17 cellular contexts compared by ENCODE assay signal in genomic region chr1:228249508-228250305, GRCh38. TPM values are rescaled to one million over a fixed set of nuclear protein-coding genes. Genes with fewer than 3 reads are reported as not detected.
DNase-seq lines count a peak whose midpoint lies in the region; ATAC-seq and TF ChIP-seq lines count a peak whose summit lies in the region.
"Had no signal": no experiment of that assay in that cellular context is flagged by ENCODE, and none has a peak within 500 bp of the region (broad histone marks: within the 10 kb centered on the region; RNA-seq: fewer than 3 reads in every experiment).

No MANE protein-coding gene starts in this region.

- no peak overlapping the region for H3K4me3 Mint-ChIP-seq in CD14-positive monocyte
- no peak overlapping the region for H3K4me3 Mint-ChIP-seq in activated T-cell treated with anti-CD3 and anti-CD28 coated beads, Interleukin-2, amount 50 U/mL, for 24 hours
- H3K4me3 Mint-ChIP-seq: CD8-positive, alpha-beta T cell had no signal

- TF ChIP-seq POLR2A in esophagus muscularis mucosa (IDR thresholded peaks at IDR 0.05; ENCODE audit: low read depth), result no peak
- TF ChIP-seq POLR2A in gastrocnemius medialis (IDR thresholded peaks at IDR 0.05), result no peak

- WGBS in esophagus muscularis mucosa, result 92% methylated on average over 17 of the region's 24 CpGs

- peaks cover 0 to 4% of the 10 kb centered on the region in 2 donors for H3K36me3 Mint-ChIP-seq in CD14-positive monocyte
- peaks cover 91% of the 10 kb centered on the region for H3K36me3 Mint-ChIP-seq in activated T-cell treated with anti-CD3 and anti-CD28 coated beads, Interleukin-2, amount 50 U/mL, for 24 hours (ENCODE audit: low read depth)

- H3K27me3 ChIP-seq in left ventricle myocardium inferior (ENCODE audit: low read depth), result no peaks in the 10 kb centered on the region
- H3K27me3 ChIP-seq in esophagus muscularis mucosa, result no peaks in the 10 kb centered on the region
- H3K27me3 ChIP-seq in gastrocnemius medialis, result no peaks in the 10 kb centered on the region
- H3K27me3 ChIP-seq: BLaER1 had no signal

- TF ChIP-seq EP300 in esophagus muscularis mucosa (IDR thresholded peaks at IDR 0.05), result no peak

- ATAC-seq in Right ventricle myocardium inferior (peak; percentile 37), gastrocnemius medialis (no peak)
- ATAC-seq: CD8-positive, alpha-beta T cell; HepG2 had no signal

- H3K4me1 ChIP-seq in left ventricle myocardium inferior (peaks cover 19% of the 10 kb centered on the region), esophagus muscularis mucosa (no peaks in the 10 kb centered on the region), gastrocnemius medialis (peaks cover 22 to 26% of the 10 kb centered on the region in 2 donors)
- H3K4me1 ChIP-seq: BLaER1, HAP-1 had no signal

- peaks cover 88% of the 10 kb centered on the region for H3K36me3 ChIP-seq in left ventricle myocardium inferior
- H3K36me3 ChIP-seq in esophagus muscularis mucosa, result peaks cover 0 to 69% (median 18%) of the 10 kb centered on the region in 4 donors
- H3K36me3 ChIP-seq in gastrocnemius medialis, result peaks cover 0 to 75% of the 10 kb centered on the region in 2 donors

- in situ Hi-C loops in gastrocnemius medialis (cut with MboI; ENCODE audit: low sequenced_read_pairs in 4 of 4), result no loop called here

- DNase-seq in Right ventricle myocardium inferior (ENCODE audit: missing footprints), result no peak
- no peak for DNase-seq in left ventricle myocardium inferior
- peak; percentile 44 for DNase-seq in CD14-positive monocyte (ENCODE audit: low spot score)
- peak; percentile 77 for DNase-seq in esophagus muscularis mucosa (ENCODE audit: extremely low spot score)
- no peak for DNase-seq in gastrocnemius medialis
- no peak for DNase-seq in substantia nigra (lab: John Stamatoyannopoulos, UW)
- no peak for DNase-seq in NCI-H774 (lab: John Stamatoyannopoulos, UW)
- DNase-seq in activated T-cell treated with anti-CD3 and anti-CD28 coated beads, Interleukin-2, amount 50 U/mL, for 24 hours, result no peak
- DNase-seq: 8988T; Calu3; CD8-positive, alpha-beta T cell; DMS79 treated with DMSO at 0.1 percent for 48 hours; GF-D8; GM23248 had no signal

- no peak overlapping the region for H3K27ac ChIP-seq in left ventricle myocardium inferior (replicated peaks)
- no peak overlapping the region for H3K27ac ChIP-seq in esophagus muscularis mucosa (replicated peaks in 1 of 4)
- H3K27ac ChIP-seq in gastrocnemius medialis, result peak overlapping the region; percentile 3 to 50 (median 25)
- no peak overlapping the region for H3K27ac ChIP-seq in substantia nigra (ENCODE audit: low read depth, low read length, poor library complexity, severe bottlenecking)
- H3K27ac ChIP-seq: BLaER1, GM23248 had no signal

- intact Hi-C loops in Right ventricle myocardium inferior (cut with DNase I) (no loop called here), left ventricle myocardium inferior (cut with micrococcal nuclease) (no loop called here), CD14-positive monocyte (cut with micrococcal nuclease) (no loop called here), esophagus muscularis mucosa (cut with DNase I) (no loop called here), gastrocnemius medialis (cut with DNase I; ENCODE audit: low total_unique reads) (no loop called here)

- H3K9me3 ChIP-seq in left ventricle myocardium inferior (replicated peaks), result peaks cover 19% of the 10 kb centered on the region
- peaks cover 0 to 24% (median 17%) of the 10 kb centered on the region in 4 donors for H3K9me3 ChIP-seq in esophagus muscularis mucosa
- no peaks in the 10 kb centered on the region for H3K9me3 ChIP-seq in gastrocnemius medialis

- H3K4me1 Mint-ChIP-seq in CD14-positive monocyte, result no peaks in the 10 kb centered on the region
- peaks cover 9% of the 10 kb centered on the region for H3K4me1 Mint-ChIP-seq in activated T-cell treated with anti-CD3 and anti-CD28 coated beads, Interleukin-2, amount 50 U/mL, for 24 hours (ENCODE audit: low read depth)

- no peak for TF ChIP-seq CTCF in left ventricle myocardium inferior (IDR thresholded peaks at IDR 0.05; ENCODE audit: borderline replicate concordance)
- no peak for TF ChIP-seq CTCF in CD14-positive monocyte (IDR thresholded peaks at IDR 0.05)
- TF ChIP-seq CTCF in esophagus muscularis mucosa (IDR thresholded peaks at IDR 0.05), result no peak
- TF ChIP-seq CTCF in gastrocnemius medialis (IDR thresholded peaks at IDR 0.05 in 4 of 5, conservative IDR thresholded peaks at IDR 0.05 in 1 of 5), result no peak

- peaks cover 0 to 5% (median 0%) of the 10 kb centered on the region in 3 donors for H3K27me3 Mint-ChIP-seq in CD14-positive monocyte (ENCODE audit: low read depth in 3 of 3)
- no peaks in the 10 kb centered on the region for H3K27me3 Mint-ChIP-seq in activated T-cell treated with anti-CD3 and anti-CD28 coated beads, Interleukin-2, amount 50 U/mL, for 24 hours

- H3K4me3 ChIP-seq in left ventricle myocardium inferior, result no peak overlapping the region
- H3K4me3 ChIP-seq in esophagus muscularis mucosa, result no peak overlapping the region
- no peak overlapping the region for H3K4me3 ChIP-seq in gastrocnemius medialis
- H3K4me3 ChIP-seq: BLaER1, GM23248, HAP-1 had no signal

- peaks cover 16 to 38% (median 21%) of the 10 kb centered on the region in 7 donors for H3K9me3 Mint-ChIP-seq in CD14-positive monocyte
- peaks cover 16% of the 10 kb centered on the region for H3K9me3 Mint-ChIP-seq in activated T-cell treated with anti-CD3 and anti-CD28 coated beads, Interleukin-2, amount 50 U/mL, for 24 hours

- no peak overlapping the region for H3K27ac Mint-ChIP-seq in CD14-positive monocyte
- no peak overlapping the region for H3K27ac Mint-ChIP-seq in activated T-cell treated with anti-CD3 and anti-CD28 coated beads, Interleukin-2, amount 50 U/mL, for 24 hours
- H3K27ac Mint-ChIP-seq: CD8-positive, alpha-beta T cell had no signal

RNA-seq across cellular contexts. Expression of gene OBSCN, which starts 41.9 kb away (rescaled TPM):
- total RNA-seq in Right ventricle myocardium inferior, result 275 TPM
- total RNA-seq in left ventricle myocardium inferior, result 316 TPM
- under 1 TPM; 0.57 to 0.76 TPM for polyA plus RNA-seq in CD14-positive monocyte
- total RNA-seq in esophagus muscularis mucosa, result 10 to 100 TPM; 12.6 to 31.4 (median 17.8) TPM
- 1,000 to 10,000 TPM in 2 of 4 donors, 100 to 1,000 TPM in 2; 798 to 1,571 (median 1,162) TPM for total RNA-seq in gastrocnemius medialis

Comparison
In these comparisons a context has a peak if more than half of its experiments do, and no peak if none do; other contexts are left out.
1. DNase-seq: peak in CD14-positive monocyte (single experiment) and esophagus muscularis mucosa (single experiment); none in Right ventricle myocardium inferior (single experiment), left ventricle myocardium inferior (single experiment), gastrocnemius medialis (0 of 2), substantia nigra (0 of 49), NCI-H774 (single experiment) and activated T-cell treated with anti-CD3 and anti-CD28 coated beads, Interleukin-2, amount 50 U/mL, for 24 hours (single experiment).
2. H3K27ac ChIP-seq: peak in gastrocnemius medialis (4 of 4); none in left ventricle myocardium inferior (single experiment), esophagus muscularis mucosa (0 of 4) and substantia nigra (single experiment).